ENCODE assay signal across 2 cellular contexts in genomic region chr4:73665924-73666323, GRCh38. TPM values are rescaled to one million over a fixed set of nuclear protein-coding genes. Genes with fewer than 3 reads are reported as not detected.
"Had no signal": no experiment of that assay in that cellular context is flagged by ENCODE, and none has a peak within 500 bp of the region (broad histone marks: within the 10 kb centered on the region; RNA-seq: fewer than 3 reads in every experiment).

No MANE protein-coding gene starts in this region.

RNA-seq across cellular contexts. Expression of gene RASSF6, which starts 45.7 kb away (rescaled TPM):
- total RNA-seq: activated CD8-positive, alpha-beta T cell treated with anti-CD3 and anti-CD28 coated beads, Interleukin-2, amount 10 ng/mL, durations not matched to agents 7 days and 5 days; aorta had no signal
